Comparison of ENCODE assay signal across 1 cellular context in genomic region chr9:105158020-105158419, GRCh38.
TF ChIP-seq lines count a peak whose summit lies in the region.

No MANE protein-coding gene starts in this region.

TF ChIP-seq in GM23338, 12 proteins besides CTCF, POLR2A, EP300 and RAD21 (continued from another document):
- TF ChIP-seq NANOG (IDR thresholded peaks at IDR 0.05; ENCODE audit: borderline replicate concordance): no peak
- TF ChIP-seq ETS1 (IDR thresholded peaks at IDR 0.05): no peak
- TF ChIP-seq ZNF331 (CRISPR knock-in tag; IDR thresholded peaks at IDR 0.05; ENCODE audit: low read depth): no peak
- TF ChIP-seq JUNB (IDR thresholded peaks at IDR 0.05; ENCODE audit: unreplicated experiment): no peak
- no peak for TF ChIP-seq STAT1 (IDR thresholded peaks at IDR 0.05; ENCODE audit: unreplicated experiment)
